8 cellular contexts compared by ENCODE assay signal in genomic region chr14:73786942-73787759, GRCh38.
DNase-seq lines count a peak whose midpoint lies in the region; ATAC-seq and TF ChIP-seq lines count a peak whose summit lies in the region.

No MANE protein-coding gene starts in this region.

- no peaks in the 10 kb centered on the region for H3K27me3 Mint-ChIP-seq in CD4-positive, alpha-beta memory T cell
- no peaks in the 10 kb centered on the region for H3K27me3 Mint-ChIP-seq in activated T-helper 1 cell treated with anti-CD3 and anti-CD28 coated beads, Interleukin-12 subunit alpha, Interleukin-12 subunit beta, Interleukin-2, Interleukin-4 antibody, amounts not matched to agents 30 ng/mL and 10 ng/mL and 1 ng/mL, durations not matched to agents 14 hours and 24 hours and 36 hours (ENCODE audit: insufficient read depth)
- H3K27me3 Mint-ChIP-seq in nephron (ENCODE audit: low read depth) = peaks cover 3% of the 10 kb centered on the region

- H3K4me1 Mint-ChIP-seq in CD4-positive, alpha-beta memory T cell = peaks cover 53 to 68% (median 60%) of the 10 kb centered on the region in 4 donors
- peaks cover 64% of the 10 kb centered on the region for H3K4me1 Mint-ChIP-seq in activated T-helper 1 cell treated with anti-CD3 and anti-CD28 coated beads, Interleukin-12 subunit alpha, Interleukin-12 subunit beta, Interleukin-2, Interleukin-4 antibody, amounts not matched to agents 30 ng/mL and 10 ng/mL and 1 ng/mL, durations not matched to agents 14 hours and 24 hours and 36 hours (ENCODE audit: low read depth)
- H3K4me1 Mint-ChIP-seq in nephron = peaks cover 79% of the 10 kb centered on the region

- peaks cover 0 to 16% of the 10 kb centered on the region in 2 donors for H3K36me3 Mint-ChIP-seq in CD4-positive, alpha-beta memory T cell
- H3K36me3 Mint-ChIP-seq in activated T-helper 1 cell treated with anti-CD3 and anti-CD28 coated beads, Interleukin-12 subunit alpha, Interleukin-12 subunit beta, Interleukin-2, Interleukin-4 antibody, amounts not matched to agents 30 ng/mL and 10 ng/mL and 1 ng/mL, durations not matched to agents 14 hours and 24 hours and 36 hours (ENCODE audit: low read depth) = peaks cover 10% of the 10 kb centered on the region
- no peaks in the 10 kb centered on the region for H3K36me3 Mint-ChIP-seq in nephron (ENCODE audit: low read depth)

- intact Hi-C loops in CD4-positive, alpha-beta memory T cell (cut with micrococcal nuclease) = loop anchor here (1.0 to 5.0 kb wide), 5 partner anchors 27 to 75 kb away; partner anchors contain the start of gene PNMA1
- intact Hi-C loops in activated T-helper 1 cell treated with anti-CD3 and anti-CD28 coated beads, Interleukin-12 subunit alpha, Interleukin-12 subunit beta, Interleukin-2, Interleukin-4 antibody, amounts not matched to agents 30 ng/mL and 10 ng/mL and 1 ng/mL, durations not matched to agents 14 hours and 24 hours and 36 hours (cut with micrococcal nuclease) = loop anchor here (1.0 to 10.0 kb wide), 13 partner anchors 16 to 515 kb away; partner anchors contain the start of genes ABCD4, ALDH6A1, COQ6 and FAM161B

- H3K4me3 ChIP-seq in CD4-positive, alpha-beta memory T cell (ENCODE audit: low read length in 2 of 2) = peak overlapping the region; percentile 18 to 90
- H3K4me3 ChIP-seq in fibroblast of pulmonary artery (replicated peaks; ENCODE audit: low read depth, low read length) = peak overlapping the region; percentile 63
- peak overlapping the region; percentile 60 to 88 (median 84) for H3K4me3 ChIP-seq in tibial nerve

- H3K9me3 Mint-ChIP-seq in CD4-positive, alpha-beta memory T cell = no peaks in the 10 kb centered on the region
- no peaks in the 10 kb centered on the region for H3K9me3 Mint-ChIP-seq in activated T-helper 1 cell treated with anti-CD3 and anti-CD28 coated beads, Interleukin-12 subunit alpha, Interleukin-12 subunit beta, Interleukin-2, Interleukin-4 antibody, amounts not matched to agents 30 ng/mL and 10 ng/mL and 1 ng/mL, durations not matched to agents 14 hours and 24 hours and 36 hours
- H3K9me3 Mint-ChIP-seq in nephron = no peaks in the 10 kb centered on the region

- TF ChIP-seq POLR2A in tibial nerve (IDR thresholded peaks at IDR 0.05) = peak in 1 of 2 donors; percentile 69

- peak; percentile 61 to 72 (median 66) for DNase-seq in CD4-positive, alpha-beta memory T cell
- DNase-seq in NCI-H2171 (lab: John Stamatoyannopoulos, UW) (peak; percentile 36), fibroblast of pulmonary artery (ENCODE audit: low read depth) (no peak), tibial nerve (ENCODE audit: low spot score in 2 of 2) (no peak), NCI-H1930 (lab: John Stamatoyannopoulos, UW) (no peak)
- DNase-seq in activated T-helper 1 cell treated with anti-CD3 and anti-CD28 coated beads, Interleukin-12 subunit alpha, Interleukin-12 subunit beta, Interleukin-2, Interleukin-4 antibody, amounts not matched to agents 30 ng/mL and 10 ng/mL and 1 ng/mL, durations not matched to agents 14 hours and 24 hours and 36 hours (ENCODE audit: low spot score) = peak; percentile 61

- ATAC-seq in GM21423 (IDR thresholded peaks at IDR 0.05; ENCODE audit: unreplicated experiment) = peak; percentile 45

- H3K9me3 ChIP-seq in CD4-positive, alpha-beta memory T cell (ENCODE audit: control insufficient read depth in 1 of 2, low read length in 2 of 2) = no peaks in the 10 kb centered on the region
- no peaks in the 10 kb centered on the region for H3K9me3 ChIP-seq in tibial nerve

- H3K27ac Mint-ChIP-seq in CD4-positive, alpha-beta memory T cell = peak overlapping the region; percentile 98 to 100 (median 99)
- H3K27ac Mint-ChIP-seq in activated T-helper 1 cell treated with anti-CD3 and anti-CD28 coated beads, Interleukin-12 subunit alpha, Interleukin-12 subunit beta, Interleukin-2, Interleukin-4 antibody, amounts not matched to agents 30 ng/mL and 10 ng/mL and 1 ng/mL, durations not matched to agents 14 hours and 24 hours and 36 hours = peak overlapping the region; percentile 98
- H3K27ac Mint-ChIP-seq in nephron = peak overlapping the region; percentile 100

- TF ChIP-seq CTCF in fibroblast of pulmonary artery (IDR thresholded peaks at IDR 0.05; ENCODE audit: low read length, missing control alignments) = no peak
- no peak for TF ChIP-seq CTCF in nephron (IDR thresholded peaks at IDR 0.05; ENCODE audit: unreplicated experiment in 3 of 3)
- peak in 2 of 5 experiments; percentile 6 to 18 for TF ChIP-seq CTCF in tibial nerve (IDR thresholded peaks at IDR 0.05)

- POLR2A ChIA-PET in CD4-positive, alpha-beta memory T cell (lab: Charles Lee; ENCODE audit: partially characterized antibody) = interaction anchor here (0.7 to 8.5 kb wide), 22 partner anchors 10 to 231 kb away, joined by 3 to 465 read pairs (median 6); partner anchors contain the start of genes ACOT2, ACOT4, ACOT6 and COQ6

- 0 to 1% methylated on average over 14 to 16 of the region's 87 CpGs for WGBS in tibial nerve, 2 donors

- H3K36me3 ChIP-seq in CD4-positive, alpha-beta memory T cell (ENCODE audit: insufficient read depth, low read length) = no peaks in the 10 kb centered on the region
- no peaks in the 10 kb centered on the region for H3K36me3 ChIP-seq in tibial nerve

- H3K4me1 ChIP-seq in CD4-positive, alpha-beta memory T cell (ENCODE audit: insufficient read depth, low read length) = peaks cover 62% of the 10 kb centered on the region
- H3K4me1 ChIP-seq in tibial nerve = peaks cover 11 to 75% (median 66%) of the 10 kb centered on the region in 4 donors

- peak overlapping the region; percentile 84 for H3K27ac ChIP-seq in CD4-positive, alpha-beta memory T cell (ENCODE audit: low read depth, low read length)
- H3K27ac ChIP-seq in tibial nerve = peak overlapping the region; percentile 90 to 100 (median 96)

- H3K27me3 ChIP-seq in CD4-positive, alpha-beta memory T cell (ENCODE audit: insufficient read depth, low read length) = no peaks in the 10 kb centered on the region
- H3K27me3 ChIP-seq in tibial nerve = no peaks in the 10 kb centered on the region

- TF ChIP-seq EP300 in tibial nerve (IDR thresholded peaks at IDR 0.05) = peak in 1 of 2 donors; percentile 37

- CTCF ChIA-PET in CD4-positive, alpha-beta memory T cell (lab: Charles Lee; ENCODE audit: partially characterized antibody) = interaction anchor here (1.1 to 6.7 kb wide), 15 partner anchors 9 to 75 kb away, joined by 3 to 75 read pairs (median 9); a partner anchor contains a TSS

- peak overlapping the region; percentile 94 to 99 (median 98) for H3K4me3 Mint-ChIP-seq in CD4-positive, alpha-beta memory T cell
- H3K4me3 Mint-ChIP-seq in activated T-helper 1 cell treated with anti-CD3 and anti-CD28 coated beads, Interleukin-12 subunit alpha, Interleukin-12 subunit beta, Interleukin-2, Interleukin-4 antibody, amounts not matched to agents 30 ng/mL and 10 ng/mL and 1 ng/mL, durations not matched to agents 14 hours and 24 hours and 36 hours = peak overlapping the region; percentile 89
- H3K4me3 Mint-ChIP-seq in nephron = peak overlapping the region; percentile 89 to 98 (median 97)

Comparison
In these comparisons a context has a peak if more than half of its experiments do, and no peak if none do; other contexts are left out.
1. DNase-seq: peak in CD4-positive, alpha-beta memory T cell (5 of 5), NCI-H2171 (single experiment) and activated T-helper 1 cell treated with anti-CD3 and anti-CD28 coated beads, Interleukin-12 subunit alpha, Interleukin-12 subunit beta, Interleukin-2, Interleukin-4 antibody, amounts not matched to agents 30 ng/mL and 10 ng/mL and 1 ng/mL, durations not matched to agents 14 hours and 24 hours and 36 hours (single experiment); none in fibroblast of pulmonary artery (single experiment), tibial nerve (0 of 2) and NCI-H1930 (0 of 2).
2. Peak in every context shown above with its lines, with median percentiles within 50 percentile points of each other: H3K4me3 ChIP-seq, H3K27ac Mint-ChIP-seq and H3K4me3 Mint-ChIP-seq.